8 cellular contexts compared by ENCODE assay signal in genomic region chr12:112381421-112381897, GRCh38. TPM values are rescaled to one million over a fixed set of nuclear protein-coding genes. Genes with fewer than 3 reads are reported as not detected.
DNase-seq lines count a peak whose midpoint lies in the region; ATAC-seq, FAIRE-seq and TF ChIP-seq lines count a peak whose summit lies in the region.

No MANE protein-coding gene starts in this region.

- peaks cover under 1% of the 10 kb centered on the region for H3K27me3 Mint-ChIP-seq in astrocyte (ENCODE audit: low read depth, unreplicated experiment)

- no peaks in the 10 kb centered on the region for H3K9me3 ChIP-seq in OCI-LY3 (ENCODE audit: insufficient read depth, low read length)
- H3K9me3 ChIP-seq in astrocyte (ENCODE audit: insufficient read depth, low read depth, low read length): no peaks in the 10 kb centered on the region
- H3K9me3 ChIP-seq in iPS-15b (ENCODE audit: control insufficient read depth, insufficient read depth, low read length): no peaks in the 10 kb centered on the region
- no peaks in the 10 kb centered on the region for H3K9me3 ChIP-seq in smooth muscle cell (replicated peaks; ENCODE audit: low read depth)

- TF ChIP-seq CTCF in OCI-LY3 (IDR thresholded peaks at IDR 0.05; ENCODE audit: low read depth, low read length) (no peak), astrocyte (IDR thresholded peaks at IDR 0.05; ENCODE audit: insufficient read depth, low read depth, low read length) (no peak), smooth muscle cell (IDR thresholded peaks at IDR 0.05; ENCODE audit: borderline replicate concordance, insufficient read depth, poor library complexity, severe bottlenecking) (no peak)

- peak overlapping the region; percentile 85 for H3K27ac Mint-ChIP-seq in astrocyte (ENCODE audit: unreplicated experiment)

- H3K36me3 Mint-ChIP-seq in astrocyte (ENCODE audit: low read depth, unreplicated experiment): no peaks in the 10 kb centered on the region

- H3K79me2 ChIP-seq in OCI-LY3 (ENCODE audit: low read length) (peaks cover 42% of the 10 kb centered on the region), astrocyte (ENCODE audit: insufficient read depth, low read length) (peaks cover 52% of the 10 kb centered on the region), smooth muscle cell (ENCODE audit: low read depth) (peaks cover 54% of the 10 kb centered on the region)

- H3K4me1 Mint-ChIP-seq in astrocyte (ENCODE audit: low read depth, unreplicated experiment): peaks cover 8% of the 10 kb centered on the region

- H3K27me3 ChIP-seq in OCI-LY3 (ENCODE audit: low read depth, low read length) (no peaks in the 10 kb centered on the region), astrocyte (ENCODE audit: insufficient read depth, low read length) (no peaks in the 10 kb centered on the region), iPS-15b (ENCODE audit: control insufficient read depth, insufficient read depth, low read length) (no peaks in the 10 kb centered on the region), smooth muscle cell (ENCODE audit: low read depth) (no peaks in the 10 kb centered on the region)

- 2% methylated on average over 13 of the region's 35 CpGs for WGBS in smooth muscle cell (ENCODE audit: low lambda C conversion rate)

- H3K9me3 Mint-ChIP-seq in astrocyte (ENCODE audit: unreplicated experiment): peaks cover 2% of the 10 kb centered on the region

- H3K36me3 ChIP-seq in OCI-LY3 (replicated peaks; ENCODE audit: low read depth, low read length) (no peaks in the 10 kb centered on the region), astrocyte (ENCODE audit: insufficient read depth, low read length) (no peaks in the 10 kb centered on the region), iPS-15b (ENCODE audit: control insufficient read depth, insufficient read depth, low read length) (no peaks in the 10 kb centered on the region), smooth muscle cell (ENCODE audit: low read depth) (no peaks in the 10 kb centered on the region)

- peak; percentile 45 for ATAC-seq in HG02970 (IDR thresholded peaks at IDR 0.05; ENCODE audit: low FRiP score, unreplicated experiment)

- H3K27ac ChIP-seq in OCI-LY3 (ENCODE audit: low read length) (peak overlapping the region; percentile 49), astrocyte (ENCODE audit: low read depth, low read length) (peak overlapping the region; percentile 58), smooth muscle cell (ENCODE audit: low read depth) (peak overlapping the region; percentile 42)

- H4K20me1 ChIP-seq in OCI-LY3 (ENCODE audit: insufficient read depth, low read length): peaks cover 9% of the 10 kb centered on the region; the same call in 1 of the 2 replicates
- peaks cover 31% of the 10 kb centered on the region for H4K20me1 ChIP-seq in astrocyte (ENCODE audit: insufficient read depth, low read length)
- peaks cover 46% of the 10 kb centered on the region for H4K20me1 ChIP-seq in smooth muscle cell (ENCODE audit: low read depth)

- DNase-seq in activated T-cell treated with anti-CD3 and anti-CD28 coated beads for 1 hour (ENCODE audit: low read depth): peak; percentile 6
- DNase-seq in activated T-cell treated with anti-CD3 and anti-CD28 coated beads, Interleukin-2, amount 50 U/mL, for 48 hours: no peak
- no peak for DNase-seq in astrocyte (ENCODE audit: low read depth)
- DNase-seq in smooth muscle cell (lab: John Stamatoyannopoulos, UW; ENCODE audit: unreplicated experiment): no peak
- DNase-seq in NCI-H1048 (lab: John Stamatoyannopoulos, UW): no peak

- peak overlapping the region; percentile 93 for H3K4me3 ChIP-seq in OCI-LY3 (ENCODE audit: low read length)
- peak overlapping the region; percentile 70 for H3K4me3 ChIP-seq in astrocyte (ENCODE audit: insufficient read depth, low read depth, low read length)
- H3K4me3 ChIP-seq in iPS-15b (ENCODE audit: low read depth, low read length): peak overlapping the region; percentile 73
- peak overlapping the region; percentile 71 for H3K4me3 ChIP-seq in smooth muscle cell

- FAIRE-seq in astrocyte (lab: Jason Lieb, UNC): no peak

- H3K4me2 ChIP-seq in OCI-LY3 (ENCODE audit: low read length) (peak overlapping the region; percentile 89), astrocyte (ENCODE audit: low read length) (peak overlapping the region; percentile 93), smooth muscle cell (peak overlapping the region; percentile 92)

- peak overlapping the region; percentile 97 for H3K4me3 Mint-ChIP-seq in astrocyte (ENCODE audit: unreplicated experiment)

- no peaks in the 10 kb centered on the region for H3F3A ChIP-seq in smooth muscle cell (ENCODE audit: low read depth)

- H3K4me1 ChIP-seq in OCI-LY3 (ENCODE audit: low read length) (peaks cover 11% of the 10 kb centered on the region), astrocyte (ENCODE audit: insufficient read depth, low read length) (peaks cover 13% of the 10 kb centered on the region), iPS-15b (ENCODE audit: control insufficient read depth, insufficient read depth, low read length) (peaks cover 6% of the 10 kb centered on the region), smooth muscle cell (ENCODE audit: low read depth) (no peaks in the 10 kb centered on the region)

- H2AFZ ChIP-seq in OCI-LY3 (ENCODE audit: low read depth, low read length): peak overlapping the region; percentile 61; the same call in 1 of the 2 replicates
- H2AFZ ChIP-seq in astrocyte (ENCODE audit: low read depth, low read length): peak overlapping the region; percentile 81
- H2AFZ ChIP-seq in smooth muscle cell (ENCODE audit: low read depth): peak overlapping the region; percentile 98

- H3K9ac ChIP-seq in OCI-LY3 (ENCODE audit: low read length): peak overlapping the region; percentile 85
- H3K9ac ChIP-seq in astrocyte (ENCODE audit: low read length): peak overlapping the region; percentile 83
- no peak overlapping the region for H3K9ac ChIP-seq in iPS-15b (ENCODE audit: low read depth, low read length)
- H3K9ac ChIP-seq in smooth muscle cell (ENCODE audit: low read depth): peak overlapping the region; percentile 36

RNA-seq across cellular contexts. Expression of gene HECTD4, which starts 0.8 kb away (rescaled TPM):
- total RNA-seq in astrocyte (38.9 and 40.3 TPM in 2 replicates), smooth muscle cell (14.7 and 16.9 TPM in 2 replicates)
- 6.6 and 16.4 TPM in 2 replicates for polyA plus RNA-seq in smooth muscle cell

RNA-seq across cellular contexts. Expression of gene RPL6, which starts 27.9 kb away (rescaled TPM):
- total RNA-seq in astrocyte (1,024 and 1,136 TPM in 2 replicates), smooth muscle cell (1,517 and 1,797 TPM in 2 replicates)
- polyA plus RNA-seq in smooth muscle cell: 333 and 366 TPM in 2 replicates

RNA-seq across cellular contexts. Expression of gene PTPN11, which starts 37.3 kb away (rescaled TPM):
- total RNA-seq in astrocyte: 128 and 143 TPM in 2 replicates
- total RNA-seq in smooth muscle cell: 73.7 and 77.2 TPM in 2 replicates
- 44.6 and 60.7 TPM in 2 replicates for polyA plus RNA-seq in smooth muscle cell
